9 cellular contexts compared by ENCODE assay signal in the genomic region with DNA sequence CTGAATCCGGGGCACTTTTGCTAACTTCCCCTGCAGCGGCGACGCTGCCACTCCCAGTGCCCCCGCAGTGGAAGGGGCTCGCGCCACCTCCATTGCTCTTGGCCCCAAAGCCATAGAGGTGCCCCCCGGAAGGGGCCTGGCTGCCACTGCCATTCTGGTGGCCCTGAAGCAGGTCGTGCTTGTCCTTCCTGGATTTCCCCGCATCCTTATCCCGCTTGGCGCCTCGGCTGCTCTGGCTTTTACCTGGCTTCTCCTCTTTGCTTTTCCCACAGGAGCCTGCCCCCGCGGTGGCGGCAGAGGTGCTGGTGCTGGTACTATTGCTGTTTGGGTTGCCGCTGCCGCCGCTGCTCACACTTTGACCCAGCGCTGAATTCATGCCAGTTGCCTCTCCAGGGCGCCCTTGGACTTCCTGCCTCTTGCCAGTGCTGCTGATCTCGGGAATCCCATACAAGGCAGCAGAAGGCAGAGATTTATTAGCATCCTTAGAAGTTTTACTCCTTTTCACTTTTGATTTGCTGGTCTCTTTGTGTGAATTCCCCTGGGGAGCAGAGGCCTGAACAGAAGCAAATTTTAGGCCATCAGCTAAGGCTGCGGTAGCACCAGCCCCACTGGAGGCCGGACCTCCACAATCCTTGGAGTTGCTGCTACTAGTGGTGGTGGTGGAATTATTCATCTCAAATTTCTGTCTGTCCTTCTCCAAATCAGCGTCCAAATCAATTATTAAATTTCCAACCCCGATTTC. TPM values are rescaled to one million over a fixed set of nuclear protein-coding genes. Genes with fewer than 3 reads are reported as not detected.
DNase-seq lines count a peak whose midpoint lies in the region; FAIRE-seq and TF ChIP-seq lines count a peak whose summit lies in the region.
"Had no signal": no experiment of that assay in that cellular context is flagged by ENCODE, and none has a peak within 500 bp of the region (broad histone marks: within the 10 kb centered on the region; RNA-seq: fewer than 3 reads in every experiment).

No MANE protein-coding gene starts in this region.

- peak overlapping the region; percentile 61 for H2AFZ ChIP-seq in astrocyte (ENCODE audit: low read depth, low read length)

- WGBS in stomach, 5 donors = 7 to 11% (median 8%) methylated on average over 19 to 26 of the region's 26 CpGs

- H3K4me3 ChIP-seq in HEK293 (ENCODE audit: low read depth, low read length) = peak overlapping the region; percentile 82
- peak overlapping the region; percentile 76 for H3K4me3 ChIP-seq in astrocyte (ENCODE audit: insufficient read depth, low read depth, low read length)
- peak overlapping the region; percentile 58 to 70 (median 63) for H3K4me3 ChIP-seq in stomach

- TF ChIP-seq CTCF in HEK293 (tag by site-specific recombination; IDR thresholded peaks at IDR 0.05) (peak; percentile 84), astrocyte (IDR thresholded peaks at IDR 0.05; ENCODE audit: insufficient read depth, low read depth, low read length) (no peak), stomach (IDR thresholded peaks at IDR 0.05) (no peak)

- no peak for FAIRE-seq in astrocyte (lab: Jason Lieb, UNC)

- POLR2A ChIA-PET in HEK293 (lab: Yijun Ruan, JAX) = no interaction called here
- POLR2A ChIA-PET in activated CD4-positive, alpha-beta memory T cell treated with anti-CD3 and anti-CD28 coated beads, Interleukin-2, amount 10 ng/mL, durations not matched to agents 7 days and 5 days (lab: Charles Lee) = no interaction called here

- H3K4me3 Mint-ChIP-seq in astrocyte (ENCODE audit: unreplicated experiment) = no peak overlapping the region
- H3K4me3 Mint-ChIP-seq in activated CD4-positive, alpha-beta memory T cell treated with anti-CD3 and anti-CD28 coated beads, Interleukin-2, amount 10 ng/mL, durations not matched to agents 7 days and 5 days = no peak overlapping the region
- H3K4me3 Mint-ChIP-seq: activated naive CD8-positive, alpha-beta T cell treated with anti-CD3 and anti-CD28 coated beads, Interleukin-2, amount 10 ng/mL, durations not matched to agents 7 days and 5 days had no signal

- H3K9ac ChIP-seq in astrocyte (ENCODE audit: low read length) = peak overlapping the region; percentile 92

- H3K27me3 ChIP-seq in astrocyte (ENCODE audit: insufficient read depth, low read length) = no peaks in the 10 kb centered on the region
- peaks cover 0 to 5% (median 0%) of the 10 kb centered on the region in 3 donors for H3K27me3 ChIP-seq in stomach

- no peaks in the 10 kb centered on the region for H3K9me3 Mint-ChIP-seq in astrocyte (ENCODE audit: unreplicated experiment)
- H3K9me3 Mint-ChIP-seq in activated CD4-positive, alpha-beta memory T cell treated with anti-CD3 and anti-CD28 coated beads, Interleukin-2, amount 10 ng/mL, durations not matched to agents 7 days and 5 days = no peaks in the 10 kb centered on the region
- H3K9me3 Mint-ChIP-seq: activated naive CD8-positive, alpha-beta T cell treated with anti-CD3 and anti-CD28 coated beads, Interleukin-2, amount 10 ng/mL, durations not matched to agents 7 days and 5 days had no signal

- H3K9me3 ChIP-seq in HEK293 (ENCODE audit: control insufficient read depth, insufficient read depth, low read depth, low read length) (no peaks in the 10 kb centered on the region), astrocyte (ENCODE audit: insufficient read depth, low read depth, low read length) (no peaks in the 10 kb centered on the region), stomach (no peaks in the 10 kb centered on the region)

- H3K27ac Mint-ChIP-seq in astrocyte (ENCODE audit: unreplicated experiment) = no peak overlapping the region
- no peak overlapping the region for H3K27ac Mint-ChIP-seq in activated CD4-positive, alpha-beta memory T cell treated with anti-CD3 and anti-CD28 coated beads, Interleukin-2, amount 10 ng/mL, durations not matched to agents 7 days and 5 days
- H3K27ac Mint-ChIP-seq: activated naive CD8-positive, alpha-beta T cell treated with anti-CD3 and anti-CD28 coated beads, Interleukin-2, amount 10 ng/mL, durations not matched to agents 7 days and 5 days had no signal

- intact Hi-C loops in stomach (cut with DNase I; ENCODE audit: low total_unique reads) = no loop called here

- DNase-seq in astrocyte (ENCODE audit: low read depth) (no peak), islet precursor cell (peak; percentile 59), stomach (peak; percentile 76), DMS153 treated with DMSO at 0.1 percent for 48 hours (lab: John Stamatoyannopoulos, UW; ENCODE audit: unreplicated experiment) (no peak)
- DNase-seq in stimulated activated CD4-positive, alpha-beta T cell treated with anti-CD3 and anti-CD28 coated beads, Interleukin-4, amount 100 ng/mL, for 1 hour = no peak
- DNase-seq in activated CD4-positive, alpha-beta memory T cell treated with anti-CD3 and anti-CD28 coated beads, Interleukin-2, amount 10 ng/mL, durations not matched to agents 7 days and 5 days = no peak
- no peak for DNase-seq in effector CD4-positive, alpha-beta T cell
- DNase-seq: activated naive CD8-positive, alpha-beta T cell treated with anti-CD3 and anti-CD28 coated beads, Interleukin-2, amount 10 ng/mL, durations not matched to agents 7 days and 5 days had no signal

- no peaks in the 10 kb centered on the region for H4K20me1 ChIP-seq in astrocyte (ENCODE audit: insufficient read depth, low read length)

- H3K79me2 ChIP-seq in astrocyte (ENCODE audit: insufficient read depth, low read length) = peaks cover 55% of the 10 kb centered on the region

- peak overlapping the region; percentile 95 for H3K4me2 ChIP-seq in astrocyte (ENCODE audit: low read length)

- H3K4me1 ChIP-seq in HEK293 (ENCODE audit: control insufficient read depth, insufficient read depth, low read length) = peaks cover 28% of the 10 kb centered on the region
- H3K4me1 ChIP-seq in astrocyte (ENCODE audit: insufficient read depth, low read length) = peaks cover 33% of the 10 kb centered on the region
- H3K4me1 ChIP-seq in stomach = peaks cover 13 to 65% (median 43%) of the 10 kb centered on the region in 4 donors

- no peaks in the 10 kb centered on the region for H3K36me3 ChIP-seq in HEK293 (ENCODE audit: control insufficient read depth in 2 of 2, insufficient read depth in 1 of 2, low read length in 2 of 2)
- no peaks in the 10 kb centered on the region for H3K36me3 ChIP-seq in astrocyte (ENCODE audit: insufficient read depth, low read length)
- no peaks in the 10 kb centered on the region for H3K36me3 ChIP-seq in stomach

- no peak for TF ChIP-seq EP300 in stomach (IDR thresholded peaks at IDR 0.05)

- CTCF ChIA-PET in HEK293 (lab: Yijun Ruan, JAX) = interaction anchor here (1.3 kb wide), 1 partner anchor 87 kb away, joined by 5 read pairs; no protein-coding TSS in a partner anchor
- CTCF ChIA-PET in activated CD4-positive, alpha-beta memory T cell treated with anti-CD3 and anti-CD28 coated beads, Interleukin-2, amount 10 ng/mL, durations not matched to agents 7 days and 5 days (lab: Charles Lee) = no interaction called here

- H3K27me3 Mint-ChIP-seq in astrocyte (ENCODE audit: low read depth, unreplicated experiment) = no peaks in the 10 kb centered on the region
- peaks cover 42% of the 10 kb centered on the region for H3K27me3 Mint-ChIP-seq in activated CD4-positive, alpha-beta memory T cell treated with anti-CD3 and anti-CD28 coated beads, Interleukin-2, amount 10 ng/mL, durations not matched to agents 7 days and 5 days
- H3K27me3 Mint-ChIP-seq: activated naive CD8-positive, alpha-beta T cell treated with anti-CD3 and anti-CD28 coated beads, Interleukin-2, amount 10 ng/mL, durations not matched to agents 7 days and 5 days had no signal

- no peak for TF ChIP-seq POLR2A in stomach (IDR thresholded peaks at IDR 0.05)

- H3K4me1 Mint-ChIP-seq in astrocyte (ENCODE audit: low read depth, unreplicated experiment) = peaks cover 1% of the 10 kb centered on the region
- no peaks in the 10 kb centered on the region for H3K4me1 Mint-ChIP-seq in activated CD4-positive, alpha-beta memory T cell treated with anti-CD3 and anti-CD28 coated beads, Interleukin-2, amount 10 ng/mL, durations not matched to agents 7 days and 5 days

- H3K36me3 Mint-ChIP-seq in astrocyte (ENCODE audit: low read depth, unreplicated experiment) = no peaks in the 10 kb centered on the region
- no peaks in the 10 kb centered on the region for H3K36me3 Mint-ChIP-seq in activated CD4-positive, alpha-beta memory T cell treated with anti-CD3 and anti-CD28 coated beads, Interleukin-2, amount 10 ng/mL, durations not matched to agents 7 days and 5 days (ENCODE audit: low read depth)
- H3K36me3 Mint-ChIP-seq: activated naive CD8-positive, alpha-beta T cell treated with anti-CD3 and anti-CD28 coated beads, Interleukin-2, amount 10 ng/mL, durations not matched to agents 7 days and 5 days had no signal

- H3K27ac ChIP-seq in HEK293 (ENCODE audit: extremely low read depth, low read depth, low read length) = peak overlapping the region; percentile 99
- peak overlapping the region; percentile 96 for H3K27ac ChIP-seq in astrocyte (ENCODE audit: low read depth, low read length)
- peak overlapping the region; percentile 87 to 97 (median 93) for H3K27ac ChIP-seq in stomach

TF ChIP-seq in HEK293, 187 proteins besides CTCF, POLR2A, EP300 and RAD21 (continues in another document):
- TF ChIP-seq, protein P1, sequence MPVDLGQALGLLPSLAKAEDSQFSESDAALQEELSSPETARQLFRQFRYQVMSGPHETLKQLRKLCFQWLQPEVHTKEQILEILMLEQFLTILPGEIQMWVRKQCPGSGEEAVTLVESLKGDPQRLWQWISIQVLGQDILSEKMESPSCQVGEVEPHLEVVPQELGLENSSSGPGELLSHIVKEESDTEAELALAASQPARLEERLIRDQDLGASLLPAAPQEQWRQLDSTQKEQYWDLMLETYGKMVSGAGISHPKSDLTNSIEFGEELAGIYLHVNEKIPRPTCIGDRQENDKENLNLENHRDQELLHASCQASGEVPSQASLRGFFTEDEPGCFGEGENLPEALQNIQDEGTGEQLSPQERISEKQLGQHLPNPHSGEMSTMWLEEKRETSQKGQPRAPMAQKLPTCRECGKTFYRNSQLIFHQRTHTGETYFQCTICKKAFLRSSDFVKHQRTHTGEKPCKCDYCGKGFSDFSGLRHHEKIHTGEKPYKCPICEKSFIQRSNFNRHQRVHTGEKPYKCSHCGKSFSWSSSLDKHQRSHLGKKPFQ (tag by site-specific recombination; IDR thresholded peaks at IDR 0.05) = peak; percentile 42; the same call in 1 of the 2 replicates

RNA-seq across cellular contexts. Expression of a gene that starts 2.1 kb away (rescaled TPM):
- total RNA-seq in astrocyte = 57.3 and 61.5 TPM in 2 replicates
- total RNA-seq in stomach = 100 to 1,000 TPM in 1 of 5 donors, 10 to 100 TPM in 4; 19.0 to 386 (median 27.2) TPM
- 1 to 10 TPM; 5.5 to 8.7 (median 7.5) TPM for polyA plus RNA-seq in stomach
- not detected for total RNA-seq in activated CD4-positive, alpha-beta memory T cell treated with anti-CD3 and anti-CD28 coated beads, Interleukin-2, amount 10 ng/mL, durations not matched to agents 7 days and 5 days
- total RNA-seq: activated naive CD8-positive, alpha-beta T cell treated with anti-CD3 and anti-CD28 coated beads, Interleukin-2, amount 10 ng/mL, durations not matched to agents 7 days and 5 days had no signal

Comparison
In these comparisons a context has a peak if more than half of its experiments do, and no peak if none do; other contexts are left out.
1. DNase-seq: peak in islet precursor cell (single experiment) and stomach (single experiment); none in astrocyte (single experiment), stimulated activated CD4-positive, alpha-beta T cell treated with anti-CD3 and anti-CD28 coated beads, Interleukin-4, amount 100 ng/mL, for 1 hour (single experiment), activated CD4-positive, alpha-beta memory T cell treated with anti-CD3 and anti-CD28 coated beads, Interleukin-2, amount 10 ng/mL, durations not matched to agents 7 days and 5 days (single experiment), effector CD4-positive, alpha-beta T cell (single experiment) and DMS153 treated with DMSO at 0.1 percent for 48 hours (single experiment).
2. RNA of a gene that starts 2.1 kb away (total RNA-seq): 57.3 to 61.5 TPM in astrocyte and 19.0 to 386 TPM in stomach; not detected in activated CD4-positive, alpha-beta memory T cell treated with anti-CD3 and anti-CD28 coated beads, Interleukin-2, amount 10 ng/mL, durations not matched to agents 7 days and 5 days; every median in the first group is over 10 times any median in the second.
3. Peak in every context shown above with its lines, with median percentiles within 50 percentile points of each other: H3K27ac ChIP-seq and H3K4me3 ChIP-seq.